In genomic region chr14:75196468-75196867, GRCh38 we compare ENCODE assay signal across 1 cellular context.
TF ChIP-seq lines count a peak whose summit lies in the region.

No MANE protein-coding gene starts in this region.

TF ChIP-seq in HepG2, 621 proteins besides CTCF, POLR2A, EP300 and RAD21 (continued from another document and continues in another):
- peak; percentile 45; the same call in 1 of the 2 replicates for TF ChIP-seq ZBED4 (CRISPR knock-in tag; IDR thresholded peaks at IDR 0.05; ENCODE audit: borderline replicate concordance)
- no peak for TF ChIP-seq XRCC5 (optimal IDR thresholded peaks at IDR 0.05; ENCODE audit: low read length)
- TF ChIP-seq USF2 (IDR thresholded peaks at IDR 0.05; ENCODE audit: low read depth, low read length), result no peak
- TF ChIP-seq USF2 (CRISPR knock-in tag; IDR thresholded peaks at IDR 0.05; ENCODE audit: borderline replicate concordance), result 0 out of 2 replicates have a peak, but pooled peaks have one; percentile 37
- peak; percentile 17; the same call in 1 of the 2 replicates for TF ChIP-seq TFAP4 (IDR thresholded peaks at IDR 0.05; ENCODE audit: borderline replicate concordance, low read depth)
- peak; percentile 76; the same call in 1 of the 2 replicates for TF ChIP-seq ZNF331 (CRISPR knock-in tag; IDR thresholded peaks at IDR 0.05)
- TF ChIP-seq NONO (IDR thresholded peaks at IDR 0.05), result no peak
- peak; percentile 83 for TF ChIP-seq NONO (CRISPR knock-in tag; conservative IDR thresholded peaks at IDR 0.05)
- TF ChIP-seq NR2C2 (CRISPR knock-in tag; IDR thresholded peaks at IDR 0.05; ENCODE audit: borderline replicate concordance), result peak; percentile 45; the same call in 1 of the 2 replicates
- TF ChIP-seq DPF2 (CRISPR knock-in tag; IDR thresholded peaks at IDR 0.05; ENCODE audit: borderline replicate concordance, low read depth), result peak; percentile 83; the same call in 1 of the 2 replicates
- TF ChIP-seq ATF3 (CRISPR knock-in tag; IDR thresholded peaks at IDR 0.05), result no peak; the same call in 1 of the 2 replicates
- 0 out of 2 replicates have a peak, but pooled peaks have one; percentile 56 for TF ChIP-seq THAP7 (CRISPR knock-in tag; IDR thresholded peaks at IDR 0.05)
- TF ChIP-seq PHF21A (CRISPR knock-in tag; IDR thresholded peaks at IDR 0.05), result peak; percentile 83
- TF ChIP-seq CENPT (CRISPR knock-in tag; IDR thresholded peaks at IDR 0.05; ENCODE audit: low read depth), result no peak
- no peak for TF ChIP-seq SMAD1 (CRISPR knock-in tag; IDR thresholded peaks at IDR 0.05; ENCODE audit: borderline replicate concordance, low read depth)
- peak; percentile 28; the same call in 1 of the 2 replicates for TF ChIP-seq GMEB2 (CRISPR knock-in tag; IDR thresholded peaks at IDR 0.05; ENCODE audit: low read depth)
- no peak for TF ChIP-seq CHCHD3 (CRISPR knock-in tag; IDR thresholded peaks at IDR 0.05)
- no peak for TF ChIP-seq ZBTB3 (CRISPR knock-in tag; IDR thresholded peaks at IDR 0.05; ENCODE audit: borderline replicate concordance, low read depth)
- TF ChIP-seq FOXO1 (CRISPR knock-in tag; IDR thresholded peaks at IDR 0.05), result peak; percentile 92
- TF ChIP-seq BRF2 (CRISPR knock-in tag; IDR thresholded peaks at IDR 0.05), result 0 out of 2 replicates have a peak, but pooled peaks have one; percentile 25
- TF ChIP-seq ZKSCAN8 (CRISPR knock-in tag; IDR thresholded peaks at IDR 0.05; ENCODE audit: borderline replicate concordance), result peak; percentile 89
- TF ChIP-seq HMG20B (CRISPR knock-in tag; conservative IDR thresholded peaks at IDR 0.05), result peak; percentile 98
- no peak for TF ChIP-seq CREB1 (IDR thresholded peaks at IDR 0.05)
- TF ChIP-seq CREB1 (CRISPR knock-in tag; IDR thresholded peaks at IDR 0.05), result peak; percentile 50
- no peak for TF ChIP-seq SOX6 (IDR thresholded peaks at IDR 0.05)
- peak; percentile 90 for TF ChIP-seq SOX6 (CRISPR knock-in tag; IDR thresholded peaks at IDR 0.05)
- TF ChIP-seq JARID2 (CRISPR knock-in tag; IDR thresholded peaks at IDR 0.05; ENCODE audit: insufficient replicate concordance), result peak; percentile 71
- no peak for TF ChIP-seq SP1 (IDR thresholded peaks at IDR 0.05)
- TF ChIP-seq SP1 (CRISPR knock-in tag; IDR thresholded peaks at IDR 0.05), result peak; percentile 39; the same call in 1 of the 2 replicates
- TF ChIP-seq PPARG (CRISPR knock-in tag; conservative IDR thresholded peaks at IDR 0.05), result peak; percentile 85
- peak; percentile 77 for TF ChIP-seq REPIN1 (CRISPR knock-in tag; IDR thresholded peaks at IDR 0.05; ENCODE audit: borderline replicate concordance, low read depth)
- no peak for TF ChIP-seq TRAFD1 (CRISPR knock-in tag; IDR thresholded peaks at IDR 0.05; ENCODE audit: borderline replicate concordance)
- 0 out of 2 replicates have a peak, but pooled peaks have one; percentile 36 for TF ChIP-seq ZNF451 (CRISPR knock-in tag; IDR thresholded peaks at IDR 0.05)
- TF ChIP-seq ZBTB8A (CRISPR knock-in tag; IDR thresholded peaks at IDR 0.05; ENCODE audit: borderline replicate concordance, low read depth), result no peak
- TF ChIP-seq XBP1 (CRISPR knock-in tag; IDR thresholded peaks at IDR 0.05), result no peak
- TF ChIP-seq ZNF567 (CRISPR knock-in tag; IDR thresholded peaks at IDR 0.05; ENCODE audit: borderline replicate concordance), result 0 out of 2 replicates have a peak, but pooled peaks have one; percentile 69
- TF ChIP-seq RERE (CRISPR knock-in tag; IDR thresholded peaks at IDR 0.05; ENCODE audit: low read depth), result peak; percentile 100
